In the genomic region with DNA sequence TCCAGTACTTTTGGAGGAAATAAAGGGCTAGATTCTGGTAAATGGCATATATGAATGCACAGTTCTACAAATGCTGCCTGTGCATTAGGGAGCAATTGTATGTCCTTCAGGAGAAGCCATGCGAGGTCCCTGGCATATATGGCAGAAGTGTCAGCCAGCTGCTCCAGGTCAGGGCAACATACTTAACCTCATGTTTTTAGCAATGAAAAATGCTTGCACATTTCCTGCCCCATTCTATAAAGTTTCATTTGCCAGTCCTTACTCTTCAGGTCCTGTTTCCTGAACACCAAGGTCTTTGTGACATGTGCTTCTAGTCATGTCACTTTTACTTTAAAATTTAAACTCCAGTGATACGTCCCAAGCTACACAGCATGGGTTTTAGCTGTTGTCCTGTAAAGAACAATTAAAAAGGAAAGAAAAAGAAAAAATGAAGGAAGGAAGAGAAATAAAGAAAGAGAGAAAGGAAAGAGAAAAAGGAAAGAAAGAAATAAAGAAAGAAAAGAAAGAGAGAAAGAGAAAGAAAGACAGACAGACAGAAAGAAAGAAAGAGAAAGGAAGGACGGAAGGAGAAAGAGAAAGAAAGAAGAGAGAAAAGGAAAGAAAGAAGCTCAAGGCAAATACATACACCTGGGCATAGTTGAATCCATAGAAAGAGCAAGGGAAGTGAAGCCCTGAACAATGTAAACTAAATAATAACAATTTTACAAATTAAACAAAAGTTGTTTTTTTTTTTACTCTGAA, we compare ENCODE assay signal across 17 cellular contexts.
"Had no signal": no experiment of that assay in that cellular context is flagged by ENCODE, and none has a peak within 500 bp of the region (broad histone marks: within the 10 kb centered on the region; RNA-seq: fewer than 3 reads in every experiment).

No MANE protein-coding gene starts in this region.

- H3K9me3 ChIP-seq: psoas muscle, right lobe of liver, stomach, thoracic aorta, transverse colon had no signal

- ATAC-seq: left ventricle myocardium superior; naive thymus-derived CD4-positive, alpha-beta T cell; psoas muscle; right lobe of liver; stimulated activated naive B cell treated with anti-CD40 and anti-IgM and Interleukin-4, amounts not matched to agents 10 μg/mL and 1 μg/mL and 100 μg/mL, for 72 hours had no signal

- DNase-seq: erythroblast; left colon; left ventricle myocardium superior; naive thymus-derived CD4-positive, alpha-beta T cell; nephron progenitor cell; psoas muscle; retina; right lobe of liver; stimulated activated CD4-positive, alpha-beta T cell treated with anti-CD3 and anti-CD28 coated beads, Interleukin-2, amount 100 ng/mL, for 24 hours; stimulated activated CD4-positive, alpha-beta T cell treated with anti-CD3 and anti-CD28 coated beads, Interleukin-4, amount 100 ng/mL, for 4 hours; stimulated activated naive B cell treated with anti-CD40 and anti-IgM and Interleukin-4, amounts not matched to agents 10 μg/mL and 1 μg/mL and 100 μg/mL, for 72 hours; stomach; substantia nigra; transverse colon had no signal

- H3K36me3 ChIP-seq: right lobe of liver, stomach, thoracic aorta, transverse colon had no signal

- H3K4me1 ChIP-seq: psoas muscle, right lobe of liver, stomach, transverse colon had no signal

- H3K27ac ChIP-seq: foreskin keratinocyte, psoas muscle, right lobe of liver, stomach, thoracic aorta, transverse colon had no signal

- H3K27me3 ChIP-seq: foreskin keratinocyte, right lobe of liver, stomach, transverse colon had no signal

- H3K4me3 ChIP-seq: lung, psoas muscle, right lobe of liver, stomach, thoracic aorta, transverse colon had no signal
